13 cellular contexts compared by ENCODE assay signal in the genomic region with DNA sequence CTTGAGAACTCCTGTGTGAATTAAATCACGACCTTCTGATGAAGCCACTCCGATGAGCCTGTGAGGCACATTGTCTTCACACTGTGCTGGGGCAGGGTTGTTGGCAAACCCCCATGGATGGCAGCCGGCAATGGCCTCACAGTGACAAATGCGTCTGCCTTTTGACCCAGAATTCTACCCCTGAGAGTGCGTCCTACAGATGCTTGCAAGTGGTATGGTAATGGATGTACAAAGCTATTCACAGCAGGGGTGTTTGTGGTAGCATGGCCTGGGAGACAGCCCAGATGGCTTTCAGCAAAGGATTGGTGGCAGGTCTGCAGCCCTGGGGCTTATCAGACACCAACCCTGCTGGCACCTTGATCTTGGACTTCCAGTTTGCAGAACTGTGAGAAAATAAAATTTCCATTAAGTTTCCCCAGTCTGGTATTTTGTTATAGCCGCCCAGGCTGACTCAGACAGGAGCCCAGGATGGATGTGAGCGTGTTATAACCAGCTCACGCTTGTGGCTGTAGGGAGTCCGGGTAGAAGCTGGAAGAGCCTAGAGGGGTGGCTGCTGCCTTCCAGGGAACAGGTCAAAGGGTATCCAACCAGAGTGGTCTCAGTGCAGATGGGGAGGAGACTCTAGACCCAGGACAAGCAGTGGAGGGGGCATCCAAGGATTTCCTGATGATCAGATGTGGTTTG. TPM values are rescaled to one million over a fixed set of nuclear protein-coding genes. Genes with fewer than 3 reads are reported as not detected.
DNase-seq lines count a peak whose midpoint lies in the region; ATAC-seq and TF ChIP-seq lines count a peak whose summit lies in the region.
"Had no signal": no experiment of that assay in that cellular context is flagged by ENCODE, and none has a peak within 500 bp of the region (broad histone marks: within the 10 kb centered on the region; RNA-seq: fewer than 3 reads in every experiment).

No MANE protein-coding gene starts in this region.

- no peaks in the 10 kb centered on the region for H3K9me3 Mint-ChIP-seq in brain

- intact Hi-C loops in left ventricle myocardium inferior (cut with micrococcal nuclease): no loop called here
- intact Hi-C loops in heart right ventricle (cut with DNase I): no loop called here

- peaks cover 3% of the 10 kb centered on the region for H3K27me3 Mint-ChIP-seq in brain

- no peak for TF ChIP-seq EP300 in upper lobe of left lung (IDR thresholded peaks at IDR 0.05)

- no peaks in the 10 kb centered on the region for H3K27me3 ChIP-seq in left ventricle myocardium inferior (ENCODE audit: low read depth)
- H3K27me3 ChIP-seq in heart right ventricle: no peaks in the 10 kb centered on the region
- H3K27me3 ChIP-seq in upper lobe of left lung: no peaks in the 10 kb centered on the region
- H3K27me3 ChIP-seq: brain microvascular endothelial cell had no signal

- peaks cover 74% of the 10 kb centered on the region for H3K36me3 Mint-ChIP-seq in brain

- TF ChIP-seq CTCF in left ventricle myocardium inferior (IDR thresholded peaks at IDR 0.05; ENCODE audit: borderline replicate concordance) (no peak), heart right ventricle (IDR thresholded peaks at IDR 0.05) (no peak), brain (conservative IDR thresholded peaks at IDR 0.05) (no peak), upper lobe of left lung (IDR thresholded peaks at IDR 0.05) (no peak)

- H3K36me3 ChIP-seq in left ventricle myocardium inferior (peaks cover 40% of the 10 kb centered on the region), heart right ventricle (peaks cover 0 to 67% (median 6%) of the 10 kb centered on the region in 9 donors), upper lobe of left lung (peaks cover 0 to 53% (median 22%) of the 10 kb centered on the region in 4 donors)

- H3K4me1 Mint-ChIP-seq in brain: peaks cover 16% of the 10 kb centered on the region

- H3K9me3 ChIP-seq in left ventricle myocardium inferior (replicated peaks): no peaks in the 10 kb centered on the region
- H3K9me3 ChIP-seq in heart right ventricle: no peaks in the 10 kb centered on the region
- no peaks in the 10 kb centered on the region for H3K9me3 ChIP-seq in upper lobe of left lung

- H3K27ac ChIP-seq in left ventricle myocardium inferior (replicated peaks) (peak overlapping the region; percentile 61), heart right ventricle (peak overlapping the region in 2 of 10 donors; percentile 10 to 88), upper lobe of left lung (peak overlapping the region; percentile 81 to 90 (median 87))
- H3K27ac ChIP-seq: brain microvascular endothelial cell had no signal

- ATAC-seq in heart right ventricle: no peak
- peak; percentile 58 for ATAC-seq in left lobe of liver
- ATAC-seq in upper lobe of left lung (ENCODE audit: low FRiP score in 2 of 2): no peak
- ATAC-seq in GM21381 (IDR thresholded peaks at IDR 0.05; ENCODE audit: unreplicated experiment): no peak
- no peak for ATAC-seq in GM18867 (IDR thresholded peaks at IDR 0.05; ENCODE audit: unreplicated experiment)
- ATAC-seq: left colon had no signal

- H3K4me3 ChIP-seq in left ventricle myocardium inferior: no peak overlapping the region
- no peak overlapping the region for H3K4me3 ChIP-seq in heart right ventricle
- no peak overlapping the region for H3K4me3 ChIP-seq in upper lobe of left lung

- DNase-seq in left ventricle myocardium inferior: peak; percentile 42
- no peak for DNase-seq in heart right ventricle
- peak; percentile 73 for DNase-seq in left lobe of liver (ENCODE audit: low spot score)
- no peak for DNase-seq in upper lobe of left lung
- DNase-seq in GM19240 (ENCODE audit: insufficient read length, low spot score): no peak
- DNase-seq: activated T-cell treated with anti-CD3 and anti-CD28 coated beads, Interleukin-2, amount 50 U/mL, for 48 hours; brain microvascular endothelial cell; left colon; NCI-H446 treated with DMSO at 0.1 percent for 48 hours; occipital lobe had no signal

- H3K27ac Mint-ChIP-seq in brain: peak overlapping the region in 3 of 5 experiments; percentile 38 to 66 (median 53)

- 81 to 82% methylated on average over 9 of the region's 9 CpGs for WGBS in heart right ventricle, 2 donors
- 83 to 93% methylated on average over 7 to 9 of the region's 9 CpGs for WGBS in upper lobe of left lung, 2 donors

- H3K4me1 ChIP-seq in left ventricle myocardium inferior (peaks cover 12% of the 10 kb centered on the region), heart right ventricle (peaks cover 0 to 7% (median 0%) of the 10 kb centered on the region in 9 donors), upper lobe of left lung (peaks cover 3 to 9% (median 4%) of the 10 kb centered on the region in 4 donors)

- H3K4me3 Mint-ChIP-seq in brain: no peak overlapping the region

- no peak for TF ChIP-seq POLR2A in upper lobe of left lung (IDR thresholded peaks at IDR 0.05)

RNA-seq across cellular contexts. Expression of a gene that starts 10.1 kb away (rescaled TPM):
- total RNA-seq in left ventricle myocardium inferior: 22.5 TPM
- total RNA-seq in heart right ventricle: 10 to 100 TPM; 23.7 to 42.4 (median 28.7) TPM
- polyA plus RNA-seq in heart right ventricle: 10 to 100 TPM; 13.0 to 17.3 TPM
- polyA plus RNA-seq in brain (ENCODE audit: insufficient read depth, low read depth, low replicate concordance): 36.1 TPM
- total RNA-seq in left lobe of liver: 145 TPM
- total RNA-seq in upper lobe of left lung: 100 to 1,000 TPM in 1 of 6 donors, 10 to 100 TPM in 5; 30.5 to 265 (median 44.2) TPM

RNA-seq across cellular contexts. Expression of a gene that starts 10.4 kb away (rescaled TPM):
- total RNA-seq in left ventricle myocardium inferior: 1.8 TPM
- 10 to 100 TPM in 1 of 10 donors, 1 to 10 TPM in 4, under 1 TPM in 5; 0.33 to 12.7 (median 0.91) TPM for total RNA-seq in heart right ventricle
- 1 to 10 TPM; 1.6 to 2.6 TPM for polyA plus RNA-seq in heart right ventricle
- polyA plus RNA-seq in brain (ENCODE audit: insufficient read depth, low read depth, low replicate concordance): 45.3 TPM
- 2.6 TPM for total RNA-seq in left lobe of liver
- total RNA-seq in upper lobe of left lung: 10 to 100 TPM in 3 of 6 donors, 1 to 10 TPM in 3; 2.8 to 16.0 (median 9.0) TPM

RNA-seq across cellular contexts. Expression of a gene that starts 16.8 kb away (rescaled TPM):
- total RNA-seq in left ventricle myocardium inferior (0.69 TPM), heart right ventricle (1 to 10 TPM in 3 of 10 donors, under 1 TPM in 5, not detected in 2; 0.13 to 7.6 (median 0.79) TPM), left lobe of liver (0.88 TPM), upper lobe of left lung (1 to 10 TPM in 5 of 6 donors, not detected in 1; 1.4 to 6.4 (median 3.5) TPM)
- polyA plus RNA-seq in heart right ventricle (under 1 TPM; 0.22 to 0.28 TPM), brain (ENCODE audit: insufficient read depth, low read depth, low replicate concordance) (66.4 TPM)

RNA-seq across cellular contexts. Expression of a gene that starts 28.9 kb away (rescaled TPM):
- 86.9 TPM for total RNA-seq in left ventricle myocardium inferior
- 100 to 1,000 TPM; 102 to 184 (median 116) TPM for total RNA-seq in heart right ventricle
- 100 to 1,000 TPM in 1 of 2 donors, 10 to 100 TPM in 1; 92.8 to 200 TPM for polyA plus RNA-seq in heart right ventricle
- polyA plus RNA-seq in brain (ENCODE audit: insufficient read depth, low read depth, low replicate concordance): 88.2 TPM
- total RNA-seq in left lobe of liver: 44.1 TPM
- total RNA-seq in upper lobe of left lung: 100 to 1,000 TPM; 110 to 265 (median 179) TPM

RNA-seq across cellular contexts. Expression of a gene that starts 34.1 kb away (rescaled TPM):
- not detected for total RNA-seq in left ventricle myocardium inferior
- not detected for total RNA-seq in heart right ventricle
- not detected for polyA plus RNA-seq in heart right ventricle
- 9.8 TPM for polyA plus RNA-seq in brain (ENCODE audit: insufficient read depth, low read depth, low replicate concordance)
- total RNA-seq in left lobe of liver: not detected
- total RNA-seq in upper lobe of left lung: not detected
- total RNA-seq: left colon, occipital lobe had no signal

Comparison
In these comparisons a context has a peak if more than half of its experiments do, and no peak if none do; other contexts are left out.
1. DNase-seq: peak in left ventricle myocardium inferior (single experiment) and left lobe of liver (single experiment); none in heart right ventricle (0 of 2), upper lobe of left lung (0 of 2) and GM19240 (single experiment).